ENCODE assay signal across 22 cellular contexts in genomic region chr12:108414021-108414420, GRCh38.
DNase-seq lines count a peak whose midpoint lies in the region; ATAC-seq, FAIRE-seq and TF ChIP-seq lines count a peak whose summit lies in the region.
"Had no signal": no experiment of that assay in that cellular context is flagged by ENCODE, and none has a peak within 500 bp of the region (broad histone marks: within the 10 kb centered on the region; RNA-seq: fewer than 3 reads in every experiment).

No MANE protein-coding gene starts in this region.

- no peak overlapping the region for H3K4ac ChIP-seq in H1 (replicated peaks; ENCODE audit: insufficient read length, low read depth, low read length)

- no peak overlapping the region for H3K56ac ChIP-seq in H1 (replicated peaks; ENCODE audit: insufficient read length, low read depth, low read length)

- no peak overlapping the region for H2AK5ac ChIP-seq in H1 (ENCODE audit: low read depth, low read length)

- 96% methylated on average over 6 of the region's 6 CpGs; no CpG with 5 or more reads in 1 of the 2 experiments for WGBS in H1 (ENCODE audit: extremely low coverage in 1 of 2, insufficient coverage in 1 of 2, insufficient read length in 1 of 2, insufficient replicate concordance in 2 of 2, low coverage in 1 of 2, low lambda C conversion rate in 2 of 2, missing lambda C conversion rate in 1 of 2), 2 experiments

- no peak for TF ChIP-seq EP300 in H1 (IDR thresholded peaks at IDR 0.05; ENCODE audit: borderline replicate concordance in 1 of 2, low read depth in 2 of 2, low read length in 2 of 2)

- H3K23me2 ChIP-seq in H1 (ENCODE audit: low read depth, low read length): no peaks in the 10 kb centered on the region

- H3K4me2 ChIP-seq in H1 (ENCODE audit: insufficient read depth in 1 of 2, low read depth in 2 of 2, low read length in 2 of 2): no peak overlapping the region

- no peak overlapping the region for H3K14ac ChIP-seq in H1 (ENCODE audit: insufficient read length)

- no peak overlapping the region for H2BK20ac ChIP-seq in H1 (ENCODE audit: low read length)

- H3K4me3 ChIP-seq in RWPE2 (ENCODE audit: severe bottlenecking) (no peak overlapping the region), H1 (ENCODE audit: extremely low read depth in 1 of 4, insufficient read depth in 2 of 4, low read depth in 3 of 4, low read length in 4 of 4) (no peak overlapping the region)

- H3K27ac ChIP-seq in RWPE2 (ENCODE audit: poor library complexity, severe bottlenecking) (no peak overlapping the region), H1 (ENCODE audit: low read depth, low read length) (no peak overlapping the region)

- no peaks in the 10 kb centered on the region for H3K79me2 ChIP-seq in H1 (ENCODE audit: control insufficient read depth in 1 of 2, insufficient read depth in 2 of 2, low read length in 2 of 2)

- H3K36me3 ChIP-seq in RWPE2 (ENCODE audit: low read depth): no peaks in the 10 kb centered on the region
- no peaks in the 10 kb centered on the region for H3K36me3 ChIP-seq in H1 (ENCODE audit: control insufficient read depth in 2 of 4, insufficient read depth in 4 of 4, low read length in 3 of 4)
- H3K36me3 ChIP-seq: BE2C had no signal

- H3K18ac ChIP-seq in H1 (ENCODE audit: extremely low read depth, low read length): no peak overlapping the region

- TF ChIP-seq POLR2A in H1 (IDR thresholded peaks at IDR 0.05; ENCODE audit: control extremely low read depth in 1 of 2, low read depth in 2 of 2, low read length in 2 of 2): no peak

- CTCF ChIA-PET in H1 (lab: Charles Lee; ENCODE audit: partially characterized antibody): interaction anchor here (2.8 kb wide), 1 partner anchor 41 kb away, joined by 8 read pairs; no protein-coding TSS in a partner anchor

- FAIRE-seq in H1 (lab: Jason Lieb, UNC): no peak
- FAIRE-seq: A204.1, D721Med, G401.6, GM12891, GM19239, H54, HTR-8/SVneo had no signal

- no peak overlapping the region for H2BK120ac ChIP-seq in H1 (replicated peaks; ENCODE audit: low read depth, low read length)

- no peak overlapping the region for H2BK5ac ChIP-seq in H1 (ENCODE audit: low read depth, low read length)

- TF ChIP-seq CTCF in RWPE2 (IDR thresholded peaks at IDR 0.05; ENCODE audit: poor library complexity, severe bottlenecking) (no peak), H1 (IDR thresholded peaks at IDR 0.05; ENCODE audit: control extremely low read depth in 1 of 3, insufficient read depth in 1 of 3, low read depth in 1 of 3, low read length in 3 of 3) (no peak)

- POLR2A ChIA-PET in H1 (lab: Charles Lee; ENCODE audit: partially characterized antibody): interaction anchor here (1.5 kb wide), 1 partner anchor 10 kb away, joined by 4 read pairs; no protein-coding TSS in a partner anchor

- H4K8ac ChIP-seq in H1 (ENCODE audit: extremely low read depth, insufficient read depth, low read length): no peak overlapping the region

- no peak overlapping the region for H2AFZ ChIP-seq in H1 (ENCODE audit: low read length)

- H4K91ac ChIP-seq in H1 (replicated peaks; ENCODE audit: insufficient read length, low read length): no peak overlapping the region

- ATAC-seq in RWPE2 (ENCODE audit: low read depth) (peak; percentile 51; the same call in 2 of the 3 replicates), HG03045 (IDR thresholded peaks at IDR 0.05; ENCODE audit: unreplicated experiment) (no peak)

- H3K9ac ChIP-seq in H1 (replicated peaks in 1 of 4; ENCODE audit: extremely low read depth in 1 of 4, low read depth in 3 of 4, low read length in 3 of 4): no peak overlapping the region

- no peak overlapping the region for H3K23ac ChIP-seq in H1 (ENCODE audit: insufficient read length)

- H3K4me1 ChIP-seq in RWPE2 (ENCODE audit: insufficient read depth, poor library complexity, severe bottlenecking) (no peaks in the 10 kb centered on the region), H1 (replicated peaks in 1 of 4; ENCODE audit: control insufficient read depth in 3 of 4, insufficient read depth in 4 of 4, low read length in 3 of 4) (peaks cover 0 to 15% (median 10%) of the 10 kb centered on the region in 4 experiments; a peak in 4 of 7 replicates)
- H3K4me1 ChIP-seq: BE2C had no signal

- H4K5ac ChIP-seq in H1 (ENCODE audit: insufficient read length, low read depth, low read length): no peak overlapping the region

- 0 out of 2 replicates have a peak overlapping the region, but pooled peaks have one; percentile 2 for H2BK15ac ChIP-seq in H1 (ENCODE audit: low read length)

- no peaks in the 10 kb centered on the region for H4K20me1 ChIP-seq in H1 (replicated peaks in 1 of 2; ENCODE audit: control insufficient read depth in 1 of 2, insufficient read depth in 2 of 2, low read length in 2 of 2)

- H3K79me1 ChIP-seq in H1 (ENCODE audit: low read depth, low read length): no peaks in the 10 kb centered on the region

- H3K27me3 ChIP-seq in RWPE2 (ENCODE audit: insufficient read depth, poor library complexity, severe bottlenecking): no peaks in the 10 kb centered on the region
- no peaks in the 10 kb centered on the region for H3K27me3 ChIP-seq in H1 (replicated peaks in 1 of 4; ENCODE audit: control insufficient read depth in 3 of 4, extremely low read depth in 1 of 4, insufficient read depth in 3 of 4, low read length in 3 of 4)
- H3K27me3 ChIP-seq: BE2C had no signal

- no peak overlapping the region for H2BK12ac ChIP-seq in H1 (ENCODE audit: low read depth, low read length)

- no peak for TF ChIP-seq RAD21 in H1 (IDR thresholded peaks at IDR 0.05 in 1 of 2, conservative IDR thresholded peaks at IDR 0.05 in 1 of 2; ENCODE audit: low read depth in 2 of 2, low read length in 2 of 2)

- H3K9me3 ChIP-seq in RWPE2 (ENCODE audit: severe bottlenecking) (no peaks in the 10 kb centered on the region), H1 (ENCODE audit: insufficient read depth in 2 of 2, low read depth in 1 of 2, low read length in 1 of 2) (no peaks in the 10 kb centered on the region)
- H3K9me3 ChIP-seq: BE2C had no signal

- DNase-seq in RWPE2 (ENCODE audit: low spot score): no peak
- no peak for DNase-seq in H1 (ENCODE audit: low read depth in 1 of 2, low spot score in 2 of 2)
- peak; percentile 88 for DNase-seq in islet precursor cell
- DNase-seq in NCI-H1417 (lab: John Stamatoyannopoulos, UW): no peak
- DNase-seq in NCI-H2227 treated with DMSO at 0.1 percent for 48 hours (lab: John Stamatoyannopoulos, UW): no peak
- no peak for DNase-seq in putamen (ENCODE audit: low spot score)
- DNase-seq: ACHN; BE2C; C1 segment of cervical spinal cord; CD4-positive, CD25-positive, alpha-beta regulatory T cell; CD8-positive, alpha-beta memory T cell; COR-L47; HCEC 1CT; IMR-90 had no signal

TF ChIP-seq in H1, 55 proteins besides CTCF, POLR2A, EP300 and RAD21 (continues in another document):
- no peak for TF ChIP-seq ATF3 (IDR thresholded peaks at IDR 0.05; ENCODE audit: insufficient read depth, low read depth, low read length)
- no peak for TF ChIP-seq RBBP5 (IDR thresholded peaks at IDR 0.05; ENCODE audit: borderline replicate concordance, low read depth, low read length)
- TF ChIP-seq POU5F1 (IDR thresholded peaks at IDR 0.05; ENCODE audit: low read depth, low read length): no peak
